In the genomic region with DNA sequence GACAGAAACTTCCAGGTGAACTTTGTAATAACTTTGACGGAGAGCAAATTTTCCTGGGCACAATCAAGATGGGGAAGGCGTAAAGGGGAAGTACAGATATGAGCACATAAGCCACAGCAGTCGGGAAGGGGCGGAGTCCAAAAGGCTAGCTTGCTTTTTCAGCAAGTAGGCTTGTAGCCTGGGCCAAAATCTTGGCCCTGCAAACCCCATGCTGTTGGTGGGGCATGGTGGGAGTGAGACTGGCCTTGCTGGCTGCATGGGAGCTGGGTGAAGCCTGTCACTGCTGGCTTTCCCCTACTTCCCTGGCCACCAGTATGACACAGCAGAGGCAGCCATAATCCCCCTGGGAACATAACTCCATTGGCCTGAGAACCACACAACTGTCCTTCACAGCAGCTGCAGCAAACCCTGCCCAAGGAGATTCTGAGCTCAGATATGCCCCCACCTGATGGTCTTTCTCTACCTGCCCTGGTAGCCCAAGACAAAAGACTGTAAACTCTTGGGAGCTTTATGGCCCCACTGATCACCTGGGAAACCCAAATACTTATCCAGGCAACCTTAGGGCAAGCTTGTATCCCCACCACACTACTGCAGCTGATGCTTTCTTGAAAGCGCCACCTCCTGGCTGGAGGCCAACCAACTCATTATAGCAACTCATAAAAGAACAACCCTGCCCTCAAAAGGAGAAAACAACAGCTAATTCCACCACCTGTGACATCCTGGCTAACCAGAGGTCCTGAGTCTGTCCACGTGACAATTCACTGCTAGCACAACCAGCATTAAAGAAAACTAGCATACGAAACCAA, we compare ENCODE assay signal across 1 cellular context.
TF ChIP-seq lines count a peak whose summit lies in the region.

No MANE protein-coding gene starts in this region.

TF ChIP-seq in H1, 55 proteins besides CTCF, POLR2A, EP300 and RAD21:
- TF ChIP-seq MAFK (IDR thresholded peaks at IDR 0.05; ENCODE audit: low read depth, low read length) (no peak), SUZ12 (IDR thresholded peaks at IDR 0.05; ENCODE audit: low read length) (no peak), TCF12 (IDR thresholded peaks at IDR 0.05; ENCODE audit: low read depth, low read length) (no peak), RNF2 (IDR thresholded peaks at IDR 0.05; ENCODE audit: borderline replicate concordance, low read depth, low read length, missing control alignments, poor library complexity, severe bottlenecking) (no peak), POU5F1 (IDR thresholded peaks at IDR 0.05; ENCODE audit: low read depth, low read length) (no peak), SRF (IDR thresholded peaks at IDR 0.05; ENCODE audit: low read depth, low read length) (no peak), BCL11A (IDR thresholded peaks at IDR 0.05; ENCODE audit: low read depth in 2 of 2, low read length in 2 of 2) (no peak), SIN3A (conservative IDR thresholded peaks at IDR 0.05 in 1 of 2, IDR thresholded peaks at IDR 0.05 in 1 of 2; ENCODE audit: low read depth in 1 of 2, low read length in 2 of 2) (no peak), CTBP2 (IDR thresholded peaks at IDR 0.05; ENCODE audit: borderline replicate concordance, insufficient read depth, insufficient read length, low read length) (no peak), BACH1 (IDR thresholded peaks at IDR 0.05; ENCODE audit: low read length) (no peak), FOSL1 (IDR thresholded peaks at IDR 0.05; ENCODE audit: insufficient read depth, low read depth, low read length) (no peak), NRF1 (IDR thresholded peaks at IDR 0.05; ENCODE audit: low read depth, low read length) (no peak), CBX8 (IDR thresholded peaks at IDR 0.05; ENCODE audit: borderline replicate concordance, low read depth, low read length) (no peak), NANOG (IDR thresholded peaks at IDR 0.05; ENCODE audit: insufficient read depth, low read depth, low read length, poor library complexity, severe bottlenecking) (no peak), CHD1 (IDR thresholded peaks at IDR 0.05; ENCODE audit: low read depth, low read length) (no peak)
- TF ChIP-seq, protein P1, sequence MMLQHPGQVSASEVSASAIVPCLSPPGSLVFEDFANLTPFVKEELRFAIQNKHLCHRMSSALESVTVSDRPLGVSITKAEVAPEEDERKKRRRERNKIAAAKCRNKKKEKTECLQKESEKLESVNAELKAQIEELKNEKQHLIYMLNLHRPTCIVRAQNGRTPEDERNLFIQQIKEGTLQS (IDR thresholded peaks at IDR 0.05; ENCODE audit: insufficient read depth, low read depth, low read length) = no peak
- TF ChIP-seq, protein P2, sequence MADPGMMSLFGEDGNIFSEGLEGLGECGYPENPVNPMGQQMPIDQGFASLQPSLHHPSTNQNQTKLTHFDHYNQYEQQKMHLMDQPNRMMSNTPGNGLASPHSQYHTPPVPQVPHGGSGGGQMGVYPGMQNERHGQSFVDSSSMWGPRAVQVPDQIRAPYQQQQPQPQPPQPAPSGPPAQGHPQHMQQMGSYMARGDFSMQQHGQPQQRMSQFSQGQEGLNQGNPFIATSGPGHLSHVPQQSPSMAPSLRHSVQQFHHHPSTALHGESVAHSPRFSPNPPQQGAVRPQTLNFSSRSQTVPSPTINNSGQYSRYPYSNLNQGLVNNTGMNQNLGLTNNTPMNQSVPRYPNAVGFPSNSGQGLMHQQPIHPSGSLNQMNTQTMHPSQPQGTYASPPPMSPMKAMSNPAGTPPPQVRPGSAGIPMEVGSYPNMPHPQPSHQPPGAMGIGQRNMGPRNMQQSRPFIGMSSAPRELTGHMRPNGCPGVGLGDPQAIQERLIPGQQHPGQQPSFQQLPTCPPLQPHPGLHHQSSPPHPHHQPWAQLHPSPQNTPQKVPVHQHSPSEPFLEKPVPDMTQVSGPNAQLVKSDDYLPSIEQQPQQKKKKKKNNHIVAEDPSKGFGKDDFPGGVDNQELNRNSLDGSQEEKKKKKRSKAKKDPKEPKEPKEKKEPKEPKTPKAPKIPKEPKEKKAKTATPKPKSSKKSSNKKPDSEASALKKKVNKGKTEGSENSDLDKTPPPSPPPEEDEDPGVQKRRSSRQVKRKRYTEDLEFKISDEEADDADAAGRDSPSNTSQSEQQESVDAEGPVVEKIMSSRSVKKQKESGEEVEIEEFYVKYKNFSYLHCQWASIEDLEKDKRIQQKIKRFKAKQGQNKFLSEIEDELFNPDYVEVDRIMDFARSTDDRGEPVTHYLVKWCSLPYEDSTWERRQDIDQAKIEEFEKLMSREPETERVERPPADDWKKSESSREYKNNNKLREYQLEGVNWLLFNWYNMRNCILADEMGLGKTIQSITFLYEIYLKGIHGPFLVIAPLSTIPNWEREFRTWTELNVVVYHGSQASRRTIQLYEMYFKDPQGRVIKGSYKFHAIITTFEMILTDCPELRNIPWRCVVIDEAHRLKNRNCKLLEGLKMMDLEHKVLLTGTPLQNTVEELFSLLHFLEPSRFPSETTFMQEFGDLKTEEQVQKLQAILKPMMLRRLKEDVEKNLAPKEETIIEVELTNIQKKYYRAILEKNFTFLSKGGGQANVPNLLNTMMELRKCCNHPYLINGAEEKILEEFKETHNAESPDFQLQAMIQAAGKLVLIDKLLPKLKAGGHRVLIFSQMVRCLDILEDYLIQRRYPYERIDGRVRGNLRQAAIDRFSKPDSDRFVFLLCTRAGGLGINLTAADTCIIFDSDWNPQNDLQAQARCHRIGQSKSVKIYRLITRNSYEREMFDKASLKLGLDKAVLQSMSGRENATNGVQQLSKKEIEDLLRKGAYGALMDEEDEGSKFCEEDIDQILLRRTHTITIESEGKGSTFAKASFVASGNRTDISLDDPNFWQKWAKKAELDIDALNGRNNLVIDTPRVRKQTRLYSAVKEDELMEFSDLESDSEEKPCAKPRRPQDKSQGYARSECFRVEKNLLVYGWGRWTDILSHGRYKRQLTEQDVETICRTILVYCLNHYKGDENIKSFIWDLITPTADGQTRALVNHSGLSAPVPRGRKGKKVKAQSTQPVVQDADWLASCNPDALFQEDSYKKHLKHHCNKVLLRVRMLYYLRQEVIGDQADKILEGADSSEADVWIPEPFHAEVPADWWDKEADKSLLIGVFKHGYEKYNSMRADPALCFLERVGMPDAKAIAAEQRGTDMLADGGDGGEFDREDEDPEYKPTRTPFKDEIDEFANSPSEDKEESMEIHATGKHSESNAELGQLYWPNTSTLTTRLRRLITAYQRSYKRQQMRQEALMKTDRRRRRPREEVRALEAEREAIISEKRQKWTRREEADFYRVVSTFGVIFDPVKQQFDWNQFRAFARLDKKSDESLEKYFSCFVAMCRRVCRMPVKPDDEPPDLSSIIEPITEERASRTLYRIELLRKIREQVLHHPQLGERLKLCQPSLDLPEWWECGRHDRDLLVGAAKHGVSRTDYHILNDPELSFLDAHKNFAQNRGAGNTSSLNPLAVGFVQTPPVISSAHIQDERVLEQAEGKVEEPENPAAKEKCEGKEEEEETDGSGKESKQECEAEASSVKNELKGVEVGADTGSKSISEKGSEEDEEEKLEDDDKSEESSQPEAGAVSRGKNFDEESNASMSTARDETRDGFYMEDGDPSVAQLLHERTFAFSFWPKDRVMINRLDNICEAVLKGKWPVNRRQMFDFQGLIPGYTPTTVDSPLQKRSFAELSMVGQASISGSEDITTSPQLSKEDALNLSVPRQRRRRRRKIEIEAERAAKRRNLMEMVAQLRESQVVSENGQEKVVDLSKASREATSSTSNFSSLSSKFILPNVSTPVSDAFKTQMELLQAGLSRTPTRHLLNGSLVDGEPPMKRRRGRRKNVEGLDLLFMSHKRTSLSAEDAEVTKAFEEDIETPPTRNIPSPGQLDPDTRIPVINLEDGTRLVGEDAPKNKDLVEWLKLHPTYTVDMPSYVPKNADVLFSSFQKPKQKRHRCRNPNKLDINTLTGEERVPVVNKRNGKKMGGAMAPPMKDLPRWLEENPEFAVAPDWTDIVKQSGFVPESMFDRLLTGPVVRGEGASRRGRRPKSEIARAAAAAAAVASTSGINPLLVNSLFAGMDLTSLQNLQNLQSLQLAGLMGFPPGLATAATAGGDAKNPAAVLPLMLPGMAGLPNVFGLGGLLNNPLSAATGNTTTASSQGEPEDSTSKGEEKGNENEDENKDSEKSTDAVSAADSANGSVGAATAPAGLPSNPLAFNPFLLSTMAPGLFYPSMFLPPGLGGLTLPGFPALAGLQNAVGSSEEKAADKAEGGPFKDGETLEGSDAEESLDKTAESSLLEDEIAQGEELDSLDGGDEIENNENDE (IDR thresholded peaks at IDR 0.05; ENCODE audit: insufficient replicate concordance, low read length) = no peak
TF ChIP-seq in H1: peak in this region for 0.
